Comparison of ENCODE assay signal across 30 cellular contexts in genomic region chr7:2230226-2230625, GRCh38. TPM values are rescaled to one million over a fixed set of nuclear protein-coding genes. Genes with fewer than 3 reads are reported as not detected.
DNase-seq lines count a peak whose midpoint lies in the region; ATAC-seq and TF ChIP-seq lines count a peak whose summit lies in the region.
"Had no signal": no experiment of that assay in that cellular context is flagged by ENCODE, and none has a peak within 500 bp of the region (broad histone marks: within the 10 kb centered on the region; RNA-seq: fewer than 3 reads in every experiment).

No MANE protein-coding gene starts in this region.

- H3K4me3 Mint-ChIP-seq in CD4-positive, alpha-beta memory T cell = peak overlapping the region in 5 of 8 donors; percentile 4 to 67 (median 49)
- H3K4me3 Mint-ChIP-seq in activated B cell treated with CpG ODN at 0.5 μM for 24 hours = peak overlapping the region; percentile 19
- peak overlapping the region in 7 of 10 donors; percentile 15 to 72 (median 47) for H3K4me3 Mint-ChIP-seq in naive thymus-derived CD8-positive, alpha-beta T cell

- intact Hi-C loops in CD4-positive, alpha-beta memory T cell (cut with micrococcal nuclease) = loop anchor here (5.0 kb wide), 1 partner anchor 288 kb away; no protein-coding TSS in a partner anchor
- intact Hi-C loops in activated B cell treated with CpG ODN at 0.5 μM for 24 hours (cut with micrococcal nuclease) = loop anchor here (10.0 kb wide), 3 partner anchors 295 to 815 kb away; partner anchors contain the start of genes CARD11 and TTYH3

- peaks cover 69% of the 10 kb centered on the region for H3K36me3 ChIP-seq in BLaER1
- H3K36me3 ChIP-seq in CD4-positive, alpha-beta memory T cell (ENCODE audit: insufficient read depth, low read length) = peaks cover 16% of the 10 kb centered on the region
- H3K36me3 ChIP-seq: breast epithelium had no signal

- H3K27me3 ChIP-seq in BLaER1 = no peaks in the 10 kb centered on the region
- H3K27me3 ChIP-seq in CD4-positive, alpha-beta memory T cell (ENCODE audit: insufficient read depth, low read length) = no peaks in the 10 kb centered on the region
- H3K27me3 ChIP-seq: breast epithelium, foreskin keratinocyte, SJCRH30, vagina had no signal

- H3K27ac Mint-ChIP-seq in CD4-positive, alpha-beta memory T cell = peak overlapping the region in 2 of 7 donors; percentile 8 to 13
- H3K27ac Mint-ChIP-seq in activated B cell treated with CpG ODN at 0.5 μM for 24 hours = no peak overlapping the region
- peak overlapping the region in 3 of 10 donors; percentile 1 to 32 (median 25) for H3K27ac Mint-ChIP-seq in naive thymus-derived CD8-positive, alpha-beta T cell

- ATAC-seq in activated B cell treated with CpG ODN at 0.5 μM for 24 hours (ENCODE audit: low read depth) = no peak
- ATAC-seq in naive thymus-derived CD8-positive, alpha-beta T cell = no peak
- ATAC-seq: esophagus mucosa, foreskin keratinocyte, Panc1, right cardiac atrium had no signal

- 0 out of 2 replicates have a peak overlapping the region, but pooled peaks have one; percentile 98 for H3K4me2 ChIP-seq in BLaER1

- H3K4me1 ChIP-seq in BLaER1 = peaks cover 40% of the 10 kb centered on the region
- H3K4me1 ChIP-seq in CD4-positive, alpha-beta memory T cell (ENCODE audit: insufficient read depth, low read length) = peaks cover 32% of the 10 kb centered on the region
- H3K4me1 ChIP-seq: SJCRH30 had no signal

- H3K4me3 ChIP-seq in BLaER1 = no peak overlapping the region
- no peak overlapping the region for H3K4me3 ChIP-seq in CD4-positive, alpha-beta memory T cell (ENCODE audit: low read length in 2 of 2)
- H3K4me3 ChIP-seq: breast epithelium, SJCRH30, thoracic aorta, vagina had no signal

- no peak overlapping the region for H3K27ac ChIP-seq in BLaER1
- no peak overlapping the region for H3K27ac ChIP-seq in CD4-positive, alpha-beta memory T cell (ENCODE audit: low read depth, low read length)
- H3K27ac ChIP-seq: breast epithelium, foreskin keratinocyte, parathyroid adenoma, SJCRH30, thoracic aorta, vagina had no signal

- H3K9me3 Mint-ChIP-seq in CD4-positive, alpha-beta memory T cell = no peaks in the 10 kb centered on the region
- no peaks in the 10 kb centered on the region for H3K9me3 Mint-ChIP-seq in activated B cell treated with CpG ODN at 0.5 μM for 24 hours
- no peaks in the 10 kb centered on the region for H3K9me3 Mint-ChIP-seq in naive thymus-derived CD8-positive, alpha-beta T cell
- H3K9me3 Mint-ChIP-seq: H9 had no signal

- H3K9me3 ChIP-seq in BLaER1 = no peaks in the 10 kb centered on the region
- H3K9me3 ChIP-seq in CD4-positive, alpha-beta memory T cell (ENCODE audit: control insufficient read depth in 1 of 2, low read length in 2 of 2) = no peaks in the 10 kb centered on the region
- H3K9me3 ChIP-seq: breast epithelium, SJCRH30, thoracic aorta, vagina had no signal

- H3K27me3 Mint-ChIP-seq in CD4-positive, alpha-beta memory T cell = no peaks in the 10 kb centered on the region
- no peaks in the 10 kb centered on the region for H3K27me3 Mint-ChIP-seq in activated B cell treated with CpG ODN at 0.5 μM for 24 hours
- H3K27me3 Mint-ChIP-seq in naive thymus-derived CD8-positive, alpha-beta T cell = no peaks in the 10 kb centered on the region

- H3K9ac ChIP-seq in BLaER1 = peak overlapping the region; percentile 95; the same call in 1 of the 2 replicates
- H3K9ac ChIP-seq: parathyroid adenoma had no signal

- POLR2A ChIA-PET in CD4-positive, alpha-beta memory T cell (lab: Charles Lee; ENCODE audit: partially characterized antibody) = no interaction called here
- POLR2A ChIA-PET in activated B cell treated with CpG ODN at 0.5 μM for 24 hours (lab: Charles Lee) = no interaction called here
- POLR2A ChIA-PET in naive thymus-derived CD8-positive, alpha-beta T cell (lab: Charles Lee) = interaction anchor here (1.5 kb wide), 1 partner anchor 11 kb away, joined by 5 read pairs; no protein-coding TSS in a partner anchor

- H4K20me1 ChIP-seq in BLaER1 = peaks cover 70% of the 10 kb centered on the region

- CTCF ChIA-PET in CD4-positive, alpha-beta memory T cell (lab: Charles Lee; ENCODE audit: partially characterized antibody) = no interaction called here
- CTCF ChIA-PET in activated B cell treated with CpG ODN at 0.5 μM for 24 hours (lab: Charles Lee) = no interaction called here

- H3K36me3 Mint-ChIP-seq in CD4-positive, alpha-beta memory T cell = peaks cover 11 to 32% of the 10 kb centered on the region in 2 donors
- H3K36me3 Mint-ChIP-seq in activated B cell treated with CpG ODN at 0.5 μM for 24 hours (ENCODE audit: low read depth) = peaks cover 54% of the 10 kb centered on the region
- H3K36me3 Mint-ChIP-seq in naive thymus-derived CD8-positive, alpha-beta T cell = peaks cover 3 to 46% (median 7%) of the 10 kb centered on the region in 3 donors

- peaks cover 16 to 53% (median 33%) of the 10 kb centered on the region in 4 donors for H3K4me1 Mint-ChIP-seq in CD4-positive, alpha-beta memory T cell
- H3K4me1 Mint-ChIP-seq in activated B cell treated with CpG ODN at 0.5 μM for 24 hours = peaks cover 39% of the 10 kb centered on the region
- H3K4me1 Mint-ChIP-seq in naive thymus-derived CD8-positive, alpha-beta T cell = peaks cover 19 to 55% (median 39%) of the 10 kb centered on the region in 4 donors

- DNase-seq in CD4-positive, alpha-beta memory T cell = no peak
- DNase-seq in activated B cell treated with CpG ODN at 0.5 μM for 24 hours (no peak), superior temporal gyrus (ENCODE audit: extremely low spot score) (no peak), NK-92 (lab: John Stamatoyannopoulos, UW; ENCODE audit: unreplicated experiment) (no peak), NCI-H1436 (lab: John Stamatoyannopoulos, UW) (no peak)
- DNase-seq in naive thymus-derived CD8-positive, alpha-beta T cell = no peak
- DNase-seq: activated CD4-positive, alpha-beta T cell treated with anti-CD3 and anti-CD28 coated beads, Interleukin-2, amount 50 U/mL, for 1 hour; amniotic stem cell; COR-L47; effector memory CD4-positive, alpha-beta T cell; foreskin keratinocyte; H9; Karpas-422; mesendoderm; MV-4-11; NCI-H1694 treated with DMSO at 0.1 percent for 48 hours; NCI-H2171; NCI-H510A treated with DMSO at 0.1 percent for 48 hours; right cardiac atrium; SJCRH30; stimulated activated CD4-positive, alpha-beta T cell treated with anti-CD3 and anti-CD28 coated beads, Interleukin-12 subunit alpha, Interleukin-12 subunit beta, amount 100 ng/mL, for 4 hours; stimulated activated CD4-positive, alpha-beta T cell treated with anti-CD3 and anti-CD28 coated beads, Interleukin-4, amount 100 ng/mL, for 24 hours; stimulated activated naive CD4-positive, alpha-beta T cell treated with Interleukin-2 at 50 U/mL for 16 hours had no signal

- no peak for TF ChIP-seq CTCF in activated B cell treated with CpG ODN at 0.5 μM for 24 hours (IDR thresholded peaks at IDR 0.05)

RNA-seq across cellular contexts. Expression of gene MAD1L1, which starts 2.5 kb away (rescaled TPM):
- 10 to 100 TPM; 89.9 to 94.2 TPM for total RNA-seq in CD4-positive, alpha-beta memory T cell
- 100 to 1,000 TPM; 125 to 132 TPM for polyA plus RNA-seq in CD4-positive, alpha-beta memory T cell
- 54.6 and 65.7 TPM in 2 replicates for total RNA-seq in activated B cell treated with CpG ODN at 0.5 μM for 24 hours
- total RNA-seq in naive thymus-derived CD8-positive, alpha-beta T cell = 10 to 100 TPM; 84.5 to 95.9 TPM
- 100 to 1,000 TPM; 146 to 243 (median 190) TPM for polyA plus RNA-seq in naive thymus-derived CD8-positive, alpha-beta T cell

RNA-seq across cellular contexts. Expression of gene MRM2, which starts 11.8 kb away (rescaled TPM):
- 10 to 100 TPM; 17.4 to 18.1 TPM for total RNA-seq in CD4-positive, alpha-beta memory T cell
- 10 to 100 TPM; 29.9 to 32.9 TPM for polyA plus RNA-seq in CD4-positive, alpha-beta memory T cell
- total RNA-seq in activated B cell treated with CpG ODN at 0.5 μM for 24 hours = 35.3 and 36.5 TPM in 2 replicates
- 10 to 100 TPM; 16.3 to 18.2 TPM for total RNA-seq in naive thymus-derived CD8-positive, alpha-beta T cell
- polyA plus RNA-seq in naive thymus-derived CD8-positive, alpha-beta T cell = 10 to 100 TPM; 31.8 to 53.0 (median 42.5) TPM

RNA-seq across cellular contexts. Expression of gene NUDT1, which starts 11.8 kb away (rescaled TPM):
- 10 to 100 TPM; 20.9 to 21.3 TPM for total RNA-seq in CD4-positive, alpha-beta memory T cell
- polyA plus RNA-seq in CD4-positive, alpha-beta memory T cell = 10 to 100 TPM; 41.6 to 59.2 TPM
- total RNA-seq in activated B cell treated with CpG ODN at 0.5 μM for 24 hours = 38.0 and 42.6 TPM in 2 replicates
- 10 to 100 TPM; 17.1 to 18.5 TPM for total RNA-seq in naive thymus-derived CD8-positive, alpha-beta T cell
- polyA plus RNA-seq in naive thymus-derived CD8-positive, alpha-beta T cell = 10 to 100 TPM; 52.0 to 62.3 (median 53.7) TPM
